ENCODE assay signal across 8 cellular contexts in the genomic region with DNA sequence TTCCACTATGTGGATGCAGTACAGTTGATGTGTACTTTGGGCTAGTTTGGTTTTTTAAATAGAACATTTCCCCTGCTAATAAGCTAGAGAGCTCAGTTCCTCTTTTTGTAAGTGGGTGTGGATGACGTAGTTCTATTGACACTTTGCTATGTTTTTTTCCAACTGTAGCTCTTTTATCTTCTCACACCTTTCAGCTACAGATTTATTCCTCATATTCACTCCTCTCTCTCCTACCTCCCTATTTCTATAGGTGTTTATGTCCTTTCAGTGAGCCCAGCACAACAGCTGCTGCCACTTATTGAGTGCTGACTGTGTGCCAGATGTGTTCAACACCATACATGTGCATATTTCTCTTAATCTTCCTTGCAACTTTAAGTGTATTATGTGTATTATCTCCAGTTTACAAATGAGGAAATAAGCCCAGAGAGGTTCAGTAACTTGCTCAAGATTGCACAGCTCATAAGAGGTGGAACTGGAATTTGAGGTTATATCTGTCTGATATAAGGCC.
DNase-seq lines count a peak whose midpoint lies in the region; ATAC-seq, FAIRE-seq and TF ChIP-seq lines count a peak whose summit lies in the region.

No MANE protein-coding gene starts in this region.

- no peak overlapping the region for H2AFZ ChIP-seq in GM23338

- H3K4me3 ChIP-seq in pancreas (no peak overlapping the region), GM23338 (no peak overlapping the region)

- 76 to 78% methylated on average over 1 of the region's 1 CpG for WGBS in pancreas, 2 donors

- H3K27me3 Mint-ChIP-seq in progenitor cell of endocrine pancreas (peaks cover 11% of the 10 kb centered on the region), GM23338 (ENCODE audit: insufficient read depth, low read depth, poor library complexity) (peaks cover 10% of the 10 kb centered on the region)

- no peaks in the 10 kb centered on the region for H3K4me1 Mint-ChIP-seq in progenitor cell of endocrine pancreas (ENCODE audit: low read depth)
- peaks cover 2% of the 10 kb centered on the region; the same call in 2 of the 3 replicates for H3K4me1 Mint-ChIP-seq in GM23338

- H3K36me3 Mint-ChIP-seq in progenitor cell of endocrine pancreas (ENCODE audit: insufficient read depth) (peaks cover 5% of the 10 kb centered on the region), GM23338 (ENCODE audit: low read depth) (peaks cover 9% of the 10 kb centered on the region)

- DNase-seq in NAMALWA (ENCODE audit: low spot score) (peak; percentile 74), pancreas (no peak), progenitor cell of endocrine pancreas (ENCODE audit: low spot score, unreplicated experiment) (no peak), NCI-H2171 (lab: John Stamatoyannopoulos, UW) (no peak), GM23338 (ENCODE audit: low spot score) (no peak), SK-N-DZ (ENCODE audit: low spot score) (no peak)

- H3K9me3 ChIP-seq in pancreas: no peaks in the 10 kb centered on the region

- H3K9me3 Mint-ChIP-seq in progenitor cell of endocrine pancreas (ENCODE audit: low read depth) (peaks cover 8% of the 10 kb centered on the region), GM23338 (peaks cover 3% of the 10 kb centered on the region; the same call in 2 of the 3 replicates)

- H4K20me1 ChIP-seq in GM23338 (replicated peaks; ENCODE audit: insufficient read depth): no peaks in the 10 kb centered on the region

- no peak for TF ChIP-seq CTCF in pancreas (IDR thresholded peaks at IDR 0.05)
- no peak for TF ChIP-seq CTCF in progenitor cell of endocrine pancreas (IDR thresholded peaks at IDR 0.05; ENCODE audit: unreplicated experiment)
- no peak for TF ChIP-seq CTCF in GM23338 (conservative IDR thresholded peaks at IDR 0.05; ENCODE audit: low read depth in 2 of 2)

- no peaks in the 10 kb centered on the region for H3K9me2 ChIP-seq in GM23338 (ENCODE audit: insufficient read depth)

- intact Hi-C loops in pancreas (cut with DNase I): no loop called here

- H3K27ac Mint-ChIP-seq in progenitor cell of endocrine pancreas: no peak overlapping the region
- no peak overlapping the region for H3K27ac Mint-ChIP-seq in GM23338

- H3K27ac ChIP-seq in pancreas: no peak overlapping the region
- no peak overlapping the region for H3K27ac ChIP-seq in GM23338 (ENCODE audit: low read depth)

- H3K4me2 ChIP-seq in GM23338: no peak overlapping the region

- no peaks in the 10 kb centered on the region for H3K79me2 ChIP-seq in GM23338 (replicated peaks; ENCODE audit: insufficient read depth)

- FAIRE-seq in pancreas (lab: Jason Lieb, UNC): no peak

- ATAC-seq in GM19023 (IDR thresholded peaks at IDR 0.05; ENCODE audit: unreplicated experiment) (peak; percentile 94), HG02798 (IDR thresholded peaks at IDR 0.05; ENCODE audit: poor library complexity, unreplicated experiment) (peak; percentile 98), pancreas (peak in 3 of 4 donors; percentile 27 to 48 (median 33)), GM23338 (no peak)

- H3K36me3 ChIP-seq in pancreas (no peaks in the 10 kb centered on the region), GM23338 (ENCODE audit: insufficient read depth) (no peaks in the 10 kb centered on the region)

- no peaks in the 10 kb centered on the region for H3K27me3 ChIP-seq in pancreas
- 0 out of 2 replicates have a peak, but pooled peaks cover 7% of the 10 kb centered on the region for H3K27me3 ChIP-seq in GM23338 (ENCODE audit: insufficient read depth)

- H3F3A ChIP-seq in GM23338 (replicated peaks; ENCODE audit: low read depth): 0 out of 2 replicates have a peak, but pooled peaks cover 2% of the 10 kb centered on the region

- H3K4me1 ChIP-seq in pancreas: no peaks in the 10 kb centered on the region
- H3K4me1 ChIP-seq in GM23338 (ENCODE audit: insufficient read depth): no peaks in the 10 kb centered on the region

- H3K4me3 Mint-ChIP-seq in progenitor cell of endocrine pancreas (ENCODE audit: low read depth) (no peak overlapping the region), GM23338 (no peak overlapping the region)

TF ChIP-seq in GM23338, 12 proteins besides CTCF, POLR2A, EP300 and RAD21:
- no peak for TF ChIP-seq STAT1 (IDR thresholded peaks at IDR 0.05; ENCODE audit: unreplicated experiment)
- TF ChIP-seq NANOG (IDR thresholded peaks at IDR 0.05; ENCODE audit: borderline replicate concordance): no peak
